ENCODE assay signal across 1 cellular context in genomic region chr14:58772814-58773620, GRCh38.
TF ChIP-seq lines count a peak whose summit lies in the region.

No MANE protein-coding gene starts in this region.

TF ChIP-seq in HEK293, 187 proteins besides CTCF, POLR2A, EP300 and RAD21 (continued from another document and continues in another):
- TF ChIP-seq, protein P1, sequence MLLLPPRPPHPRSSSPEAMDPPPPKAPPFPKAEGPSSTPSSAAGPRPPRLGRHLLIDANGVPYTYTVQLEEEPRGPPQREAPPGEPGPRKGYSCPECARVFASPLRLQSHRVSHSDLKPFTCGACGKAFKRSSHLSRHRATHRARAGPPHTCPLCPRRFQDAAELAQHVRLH (tag by site-specific recombination; IDR thresholded peaks at IDR 0.05): 0 out of 2 replicates have a peak, but pooled peaks have one; percentile 28
- TF ChIP-seq ZNF664 (tag by site-specific recombination; IDR thresholded peaks at IDR 0.05) (no peak), KLF7 (tag by site-specific recombination; IDR thresholded peaks at IDR 0.05; ENCODE audit: borderline replicate concordance) (peak; percentile 54; the same call in 1 of the 2 replicates), ZNF624 (tag by site-specific recombination; IDR thresholded peaks at IDR 0.05) (no peak), ZFP69B (tag by site-specific recombination; IDR thresholded peaks at IDR 0.05) (no peak), ZNF660 (tag by site-specific recombination; IDR thresholded peaks at IDR 0.05) (no peak), ZNF768 (tag by site-specific recombination; IDR thresholded peaks at IDR 0.05) (no peak), KLF9 (tag by site-specific recombination; IDR thresholded peaks at IDR 0.05; ENCODE audit: low read depth) (no peak), ZNF449 (tag by site-specific recombination; IDR thresholded peaks at IDR 0.05) (no peak), ZNF433 (tag by site-specific recombination; IDR thresholded peaks at IDR 0.05; ENCODE audit: low read depth) (no peak), RBAK (tag by site-specific recombination; IDR thresholded peaks at IDR 0.05) (no peak), GLI4 (tag by site-specific recombination; IDR thresholded peaks at IDR 0.05) (no peak), ZNF48 (tag by site-specific recombination; IDR thresholded peaks at IDR 0.05) (no peak), ZNF394 (tag by site-specific recombination; IDR thresholded peaks at IDR 0.05; ENCODE audit: borderline replicate concordance) (no peak), ZNF112 (tag by site-specific recombination; IDR thresholded peaks at IDR 0.05) (no peak), ZNF292 (tag by site-specific recombination; IDR thresholded peaks at IDR 0.05; ENCODE audit: borderline replicate concordance, low read depth) (no peak), ZNF214 (tag by site-specific recombination; IDR thresholded peaks at IDR 0.05; ENCODE audit: borderline replicate concordance) (no peak), ZNF510 (tag by site-specific recombination; IDR thresholded peaks at IDR 0.05; ENCODE audit: insufficient replicate concordance) (no peak), ZSCAN30 (tag by site-specific recombination; IDR thresholded peaks at IDR 0.05) (0 out of 2 replicates have a peak, but pooled peaks have one; percentile 42), ZNF707 (tag by site-specific recombination; IDR thresholded peaks at IDR 0.05) (no peak), ZNF747 (tag by site-specific recombination; IDR thresholded peaks at IDR 0.05) (no peak), SALL2 (tag by site-specific recombination; IDR thresholded peaks at IDR 0.05; ENCODE audit: borderline replicate concordance) (no peak), ZBTB10 (tag by site-specific recombination; IDR thresholded peaks at IDR 0.05) (no peak), ZNF654 (tag by site-specific recombination; IDR thresholded peaks at IDR 0.05; ENCODE audit: low read depth) (no peak), ZNF24 (tag by site-specific recombination; IDR thresholded peaks at IDR 0.05) (0 out of 2 replicates have a peak, but pooled peaks have one; percentile 42), ZNF677 (tag by site-specific recombination; IDR thresholded peaks at IDR 0.05) (no peak), ZNF501 (tag by site-specific recombination; IDR thresholded peaks at IDR 0.05) (no peak), PRDM4 (tag by site-specific recombination; IDR thresholded peaks at IDR 0.05) (peak; percentile 60), MZF1 (tag by site-specific recombination; IDR thresholded peaks at IDR 0.05; ENCODE audit: borderline replicate concordance) (no peak), ZNF610 (tag by site-specific recombination; IDR thresholded peaks at IDR 0.05; ENCODE audit: borderline replicate concordance) (no peak)
- TF ChIP-seq, protein P2, sequence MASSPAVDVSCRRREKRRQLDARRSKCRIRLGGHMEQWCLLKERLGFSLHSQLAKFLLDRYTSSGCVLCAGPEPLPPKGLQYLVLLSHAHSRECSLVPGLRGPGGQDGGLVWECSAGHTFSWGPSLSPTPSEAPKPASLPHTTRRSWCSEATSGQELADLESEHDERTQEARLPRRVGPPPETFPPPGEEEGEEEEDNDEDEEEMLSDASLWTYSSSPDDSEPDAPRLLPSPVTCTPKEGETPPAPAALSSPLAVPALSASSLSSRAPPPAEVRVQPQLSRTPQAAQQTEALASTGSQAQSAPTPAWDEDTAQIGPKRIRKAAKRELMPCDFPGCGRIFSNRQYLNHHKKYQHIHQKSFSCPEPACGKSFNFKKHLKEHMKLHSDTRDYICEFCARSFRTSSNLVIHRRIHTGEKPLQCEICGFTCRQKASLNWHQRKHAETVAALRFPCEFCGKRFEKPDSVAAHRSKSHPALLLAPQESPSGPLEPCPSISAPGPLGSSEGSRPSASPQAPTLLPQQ (tag by site-specific recombination; IDR thresholded peaks at IDR 0.05): no peak
- TF ChIP-seq, protein P3, sequence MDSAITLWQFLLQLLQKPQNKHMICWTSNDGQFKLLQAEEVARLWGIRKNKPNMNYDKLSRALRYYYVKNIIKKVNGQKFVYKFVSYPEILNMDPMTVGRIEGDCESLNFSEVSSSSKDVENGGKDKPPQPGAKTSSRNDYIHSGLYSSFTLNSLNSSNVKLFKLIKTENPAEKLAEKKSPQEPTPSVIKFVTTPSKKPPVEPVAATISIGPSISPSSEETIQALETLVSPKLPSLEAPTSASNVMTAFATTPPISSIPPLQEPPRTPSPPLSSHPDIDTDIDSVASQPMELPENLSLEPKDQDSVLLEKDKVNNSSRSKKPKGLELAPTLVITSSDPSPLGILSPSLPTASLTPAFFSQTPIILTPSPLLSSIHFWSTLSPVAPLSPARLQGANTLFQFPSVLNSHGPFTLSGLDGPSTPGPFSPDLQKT (IDR thresholded peaks at IDR 0.05; ENCODE audit: borderline replicate concordance, low read depth, low read length): no peak
- TF ChIP-seq, protein P4, sequence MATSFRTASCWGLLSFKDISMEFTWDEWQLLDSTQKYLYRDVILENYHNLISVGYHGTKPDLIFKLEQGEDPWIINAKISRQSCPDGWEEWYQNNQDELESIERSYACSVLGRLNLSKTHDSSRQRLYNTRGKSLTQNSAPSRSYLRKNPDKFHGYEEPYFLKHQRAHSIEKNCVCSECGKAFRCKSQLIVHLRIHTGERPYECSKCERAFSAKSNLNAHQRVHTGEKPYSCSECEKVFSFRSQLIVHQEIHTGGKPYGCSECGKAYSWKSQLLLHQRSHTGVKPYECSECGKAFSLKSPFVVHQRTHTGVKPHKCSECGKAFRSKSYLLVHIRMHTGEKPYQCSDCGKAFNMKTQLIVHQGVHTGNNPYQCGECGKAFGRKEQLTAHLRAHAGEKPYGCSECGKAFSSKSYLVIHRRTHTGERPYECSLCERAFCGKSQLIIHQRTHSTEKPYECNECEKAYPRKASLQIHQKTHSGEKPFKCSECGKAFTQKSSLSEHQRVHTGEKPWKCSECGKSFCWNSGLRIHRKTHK (tag by site-specific recombination; IDR thresholded peaks at IDR 0.05): no peak
- TF ChIP-seq, protein P5, sequence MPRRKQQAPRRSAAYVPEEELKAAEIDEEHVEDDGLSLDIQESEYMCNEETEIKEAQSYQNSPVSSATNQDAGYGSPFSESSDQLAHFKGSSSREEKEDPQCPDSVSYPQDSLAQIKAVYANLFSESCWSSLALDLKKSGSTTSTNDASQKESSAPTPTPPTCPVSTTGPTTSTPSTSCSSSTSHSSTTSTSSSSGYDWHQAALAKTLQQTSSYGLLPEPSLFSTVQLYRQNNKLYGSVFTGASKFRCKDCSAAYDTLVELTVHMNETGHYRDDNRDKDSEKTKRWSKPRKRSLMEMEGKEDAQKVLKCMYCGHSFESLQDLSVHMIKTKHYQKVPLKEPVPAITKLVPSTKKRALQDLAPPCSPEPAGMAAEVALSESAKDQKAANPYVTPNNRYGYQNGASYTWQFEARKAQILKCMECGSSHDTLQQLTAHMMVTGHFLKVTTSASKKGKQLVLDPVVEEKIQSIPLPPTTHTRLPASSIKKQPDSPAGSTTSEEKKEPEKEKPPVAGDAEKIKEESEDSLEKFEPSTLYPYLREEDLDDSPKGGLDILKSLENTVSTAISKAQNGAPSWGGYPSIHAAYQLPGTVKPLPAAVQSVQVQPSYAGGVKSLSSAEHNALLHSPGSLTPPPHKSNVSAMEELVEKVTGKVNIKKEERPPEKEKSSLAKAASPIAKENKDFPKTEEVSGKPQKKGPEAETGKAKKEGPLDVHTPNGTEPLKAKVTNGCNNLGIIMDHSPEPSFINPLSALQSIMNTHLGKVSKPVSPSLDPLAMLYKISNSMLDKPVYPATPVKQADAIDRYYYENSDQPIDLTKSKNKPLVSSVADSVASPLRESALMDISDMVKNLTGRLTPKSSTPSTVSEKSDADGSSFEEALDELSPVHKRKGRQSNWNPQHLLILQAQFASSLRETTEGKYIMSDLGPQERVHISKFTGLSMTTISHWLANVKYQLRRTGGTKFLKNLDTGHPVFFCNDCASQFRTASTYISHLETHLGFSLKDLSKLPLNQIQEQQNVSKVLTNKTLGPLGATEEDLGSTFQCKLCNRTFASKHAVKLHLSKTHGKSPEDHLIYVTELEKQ (tag by site-specific recombination; IDR thresholded peaks at IDR 0.05; ENCODE audit: borderline replicate concordance): peak; percentile 66; the same call in 1 of the 2 replicates
- TF ChIP-seq, protein P6, sequence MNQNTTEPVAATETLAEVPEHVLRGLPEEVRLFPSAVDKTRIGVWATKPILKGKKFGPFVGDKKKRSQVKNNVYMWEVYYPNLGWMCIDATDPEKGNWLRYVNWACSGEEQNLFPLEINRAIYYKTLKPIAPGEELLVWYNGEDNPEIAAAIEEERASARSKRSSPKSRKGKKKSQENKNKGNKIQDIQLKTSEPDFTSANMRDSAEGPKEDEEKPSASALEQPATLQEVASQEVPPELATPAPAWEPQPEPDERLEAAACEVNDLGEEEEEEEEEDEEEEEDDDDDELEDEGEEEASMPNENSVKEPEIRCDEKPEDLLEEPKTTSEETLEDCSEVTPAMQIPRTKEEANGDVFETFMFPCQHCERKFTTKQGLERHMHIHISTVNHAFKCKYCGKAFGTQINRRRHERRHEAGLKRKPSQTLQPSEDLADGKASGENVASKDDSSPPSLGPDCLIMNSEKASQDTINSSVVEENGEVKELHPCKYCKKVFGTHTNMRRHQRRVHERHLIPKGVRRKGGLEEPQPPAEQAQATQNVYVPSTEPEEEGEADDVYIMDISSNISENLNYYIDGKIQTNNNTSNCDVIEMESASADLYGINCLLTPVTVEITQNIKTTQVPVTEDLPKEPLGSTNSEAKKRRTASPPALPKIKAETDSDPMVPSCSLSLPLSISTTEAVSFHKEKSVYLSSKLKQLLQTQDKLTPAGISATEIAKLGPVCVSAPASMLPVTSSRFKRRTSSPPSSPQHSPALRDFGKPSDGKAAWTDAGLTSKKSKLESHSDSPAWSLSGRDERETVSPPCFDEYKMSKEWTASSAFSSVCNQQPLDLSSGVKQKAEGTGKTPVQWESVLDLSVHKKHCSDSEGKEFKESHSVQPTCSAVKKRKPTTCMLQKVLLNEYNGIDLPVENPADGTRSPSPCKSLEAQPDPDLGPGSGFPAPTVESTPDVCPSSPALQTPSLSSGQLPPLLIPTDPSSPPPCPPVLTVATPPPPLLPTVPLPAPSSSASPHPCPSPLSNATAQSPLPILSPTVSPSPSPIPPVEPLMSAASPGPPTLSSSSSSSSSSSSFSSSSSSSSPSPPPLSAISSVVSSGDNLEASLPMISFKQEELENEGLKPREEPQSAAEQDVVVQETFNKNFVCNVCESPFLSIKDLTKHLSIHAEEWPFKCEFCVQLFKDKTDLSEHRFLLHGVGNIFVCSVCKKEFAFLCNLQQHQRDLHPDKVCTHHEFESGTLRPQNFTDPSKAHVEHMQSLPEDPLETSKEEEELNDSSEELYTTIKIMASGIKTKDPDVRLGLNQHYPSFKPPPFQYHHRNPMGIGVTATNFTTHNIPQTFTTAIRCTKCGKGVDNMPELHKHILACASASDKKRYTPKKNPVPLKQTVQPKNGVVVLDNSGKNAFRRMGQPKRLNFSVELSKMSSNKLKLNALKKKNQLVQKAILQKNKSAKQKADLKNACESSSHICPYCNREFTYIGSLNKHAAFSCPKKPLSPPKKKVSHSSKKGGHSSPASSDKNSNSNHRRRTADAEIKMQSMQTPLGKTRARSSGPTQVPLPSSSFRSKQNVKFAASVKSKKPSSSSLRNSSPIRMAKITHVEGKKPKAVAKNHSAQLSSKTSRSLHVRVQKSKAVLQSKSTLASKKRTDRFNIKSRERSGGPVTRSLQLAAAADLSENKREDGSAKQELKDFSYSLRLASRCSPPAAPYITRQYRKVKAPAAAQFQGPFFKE (tag by site-specific recombination; IDR thresholded peaks at IDR 0.05; ENCODE audit: borderline replicate concordance): no peak
